8 cellular contexts compared by ENCODE assay signal in genomic region chr9:121744687-121745395, GRCh38.
DNase-seq lines count a peak whose midpoint lies in the region; ATAC-seq lines count a peak whose summit lies in the region.

No MANE protein-coding gene starts in this region.

- H3K4me1 ChIP-seq in stomach smooth muscle (ENCODE audit: control insufficient read depth, insufficient read depth, low read length) = peaks cover 84% of the 10 kb centered on the region

- ATAC-seq in left colon = peak; percentile 8
- no peak for ATAC-seq in GM21825 (IDR thresholded peaks at IDR 0.05; ENCODE audit: unreplicated experiment)
- no peak for ATAC-seq in HG03520 (IDR thresholded peaks at IDR 0.05; ENCODE audit: unreplicated experiment)

- peak overlapping the region; percentile 82 to 86 for H3K9ac ChIP-seq in stomach smooth muscle (ENCODE audit: low read length in 2 of 2)

- no peaks in the 10 kb centered on the region for H3K27me3 ChIP-seq in stomach smooth muscle (ENCODE audit: control insufficient read depth in 1 of 2, insufficient read depth in 2 of 2, low read length in 2 of 2)

- H3K9me3 ChIP-seq in stomach smooth muscle (ENCODE audit: control insufficient read depth in 2 of 2, low read length in 2 of 2) = no peaks in the 10 kb centered on the region

- H3K27ac ChIP-seq in stomach smooth muscle (ENCODE audit: low read length) = peak overlapping the region; percentile 93

- intact Hi-C loops in left colon (cut with DNase I, micrococcal nuclease) = no loop called here

- peak overlapping the region; percentile 68 to 79 for H3K4me3 ChIP-seq in stomach smooth muscle (ENCODE audit: low read length in 2 of 2)

- DNase-seq in HT1080 (ENCODE audit: low read depth) (peak; percentile 15), amniotic epithelial cell (ENCODE audit: low read depth) (peak; percentile 14), left colon (no peak), putamen (ENCODE audit: low spot score) (no peak), germinal center (ENCODE audit: low spot score) (no peak)

- peaks cover 0 to under 1% of the 10 kb centered on the region in 2 donors for H3K36me3 ChIP-seq in stomach smooth muscle (ENCODE audit: control insufficient read depth in 2 of 2, insufficient read depth in 2 of 2, low read length in 2 of 2)

Comparison
In these comparisons a context has a peak if more than half of its experiments do, and no peak if none do; other contexts are left out.
1. DNase-seq: peak in HT1080 (single experiment) and amniotic epithelial cell (single experiment); none in left colon (0 of 2), putamen (single experiment) and germinal center (single experiment).